11 cellular contexts compared by ENCODE assay signal in genomic region chr16:24309222-24309905, GRCh38. TPM values are rescaled to one million over a fixed set of nuclear protein-coding genes. Genes with fewer than 3 reads are reported as not detected.
DNase-seq lines count a peak whose midpoint lies in the region; ATAC-seq and TF ChIP-seq lines count a peak whose summit lies in the region.
"Had no signal": no experiment of that assay in that cellular context is flagged by ENCODE, and none has a peak within 500 bp of the region (broad histone marks: within the 10 kb centered on the region; RNA-seq: fewer than 3 reads in every experiment).

No MANE protein-coding gene starts in this region.

- intact Hi-C loops in posterior cingulate gyrus (cut with DNase I) = no loop called here

- ATAC-seq in activated T-helper 17 cell treated with anti-CD3 and anti-CD28 coated beads, Interleukin-2, amount 50 U/mL, for 72 hours (replicated peaks) = peak; percentile 74
- ATAC-seq in GM21360 (IDR thresholded peaks at IDR 0.05; ENCODE audit: unreplicated experiment) = no peak
- ATAC-seq: heart left ventricle had no signal

- no peaks in the 10 kb centered on the region for H3K9me3 Mint-ChIP-seq in activated T-helper 17 cell treated with anti-CD3 and anti-CD28 coated beads, Interleukin-2, amount 50 U/mL, for 72 hours
- no peaks in the 10 kb centered on the region for H3K9me3 Mint-ChIP-seq in neural crest cell

- no peak for TF ChIP-seq CTCF in neural crest cell (conservative IDR thresholded peaks at IDR 0.05)

- H3K27me3 Mint-ChIP-seq in activated T-helper 17 cell treated with anti-CD3 and anti-CD28 coated beads, Interleukin-2, amount 50 U/mL, for 72 hours = peaks cover 27% of the 10 kb centered on the region
- peaks cover 19% of the 10 kb centered on the region for H3K27me3 Mint-ChIP-seq in neural crest cell (ENCODE audit: low read depth)

- no peak overlapping the region for H3K4me3 Mint-ChIP-seq in activated T-helper 17 cell treated with anti-CD3 and anti-CD28 coated beads, Interleukin-2, amount 50 U/mL, for 72 hours
- H3K4me3 Mint-ChIP-seq in neural crest cell = no peak overlapping the region

- DNase-seq in DMS153 treated with DMSO at 0.1 percent for 48 hours (lab: John Stamatoyannopoulos, UW; ENCODE audit: unreplicated experiment) (peak; percentile 2), HUDEP-2 (lab: John Stamatoyannopoulos, UW; ENCODE audit: unreplicated experiment in 76 of 76) (peak in 58 of 76 experiments; percentile 2 to 85 (median 39)), neural crest cell (ENCODE audit: low read depth, low spot score) (no peak), posterior cingulate gyrus (no peak), NCI-H1694 (lab: John Stamatoyannopoulos, UW) (no peak)
- no peak for DNase-seq in activated effector memory CD4-positive, alpha-beta T cell treated with anti-CD3 and anti-CD28 coated beads, Interleukin-2, amount 50 U/mL, for 16 hours
- DNase-seq: GDM1, heart left ventricle, NCI-H2081 had no signal

- H3K36me3 Mint-ChIP-seq in activated T-helper 17 cell treated with anti-CD3 and anti-CD28 coated beads, Interleukin-2, amount 50 U/mL, for 72 hours (ENCODE audit: low read depth) = no peaks in the 10 kb centered on the region
- H3K36me3 Mint-ChIP-seq in neural crest cell (ENCODE audit: low read depth) = no peaks in the 10 kb centered on the region

- no peaks in the 10 kb centered on the region for H3K4me1 Mint-ChIP-seq in activated T-helper 17 cell treated with anti-CD3 and anti-CD28 coated beads, Interleukin-2, amount 50 U/mL, for 72 hours
- H3K4me1 Mint-ChIP-seq in neural crest cell = peaks cover 12% of the 10 kb centered on the region

- no peak overlapping the region for H3K27ac Mint-ChIP-seq in activated T-helper 17 cell treated with anti-CD3 and anti-CD28 coated beads, Interleukin-2, amount 50 U/mL, for 72 hours
- peak overlapping the region; percentile 29 for H3K27ac Mint-ChIP-seq in neural crest cell (ENCODE audit: unreplicated experiment)

RNA-seq across cellular contexts. Expression of gene CACNG3, which starts 53.2 kb away (rescaled TPM):
- total RNA-seq in activated T-helper 17 cell treated with anti-CD3 and anti-CD28 coated beads, Interleukin-2, amount 50 U/mL, for 72 hours = not detected
- total RNA-seq in neural crest cell = not detected in 2 replicates
- total RNA-seq: heart left ventricle had no signal

Comparison
In these comparisons a context has a peak if more than half of its experiments do, and no peak if none do; other contexts are left out.
1. DNase-seq: peak in DMS153 treated with DMSO at 0.1 percent for 48 hours (single experiment) and HUDEP-2 (58 of 76); none in neural crest cell (single experiment), posterior cingulate gyrus (0 of 10), NCI-H1694 (single experiment) and activated effector memory CD4-positive, alpha-beta T cell treated with anti-CD3 and anti-CD28 coated beads, Interleukin-2, amount 50 U/mL, for 16 hours (single experiment).